Comparison of ENCODE assay signal across 9 cellular contexts in genomic region chr2:46460991-46461715, GRCh38. TPM values are rescaled to one million over a fixed set of nuclear protein-coding genes. Genes with fewer than 3 reads are reported as not detected.
A peak's percentile ranks its signal among the peaks of the same experiment; 100 is the strongest.
DNase-seq lines count a peak whose midpoint lies in the region; ATAC-seq and TF ChIP-seq lines count a peak whose summit lies in the region.
"Had no signal": no experiment of that assay in that cellular context is flagged by ENCODE, and none has a peak within 500 bp of the region (broad histone marks: within the 10 kb centered on the region; RNA-seq: fewer than 3 reads in every experiment).

No MANE protein-coding gene starts in this region.

- ATAC-seq in HCT116 (peak; percentile 78), right lobe of liver (peak; percentile 81 to 92 (median 85)), HG02642 (IDR thresholded peaks at IDR 0.05; ENCODE audit: poor library complexity, unreplicated experiment) (no peak)

- CTCF ChIA-PET in HCT116 (lab: Charles Lee) = interaction anchor here (1.1 to 1.3 kb wide), 2 partner anchors 398 to 468 kb away, joined by 3 to 6 read pairs; no protein-coding TSS in a partner anchor

- no peak overlapping the region for H3K9ac ChIP-seq in HCT116 (ENCODE audit: low read length)

- intact Hi-C loops in HCT116 (cut with micrococcal nuclease) = loop anchor here (1.0 to 2.0 kb wide), 5 partner anchors 96 to 816 kb away; no protein-coding TSS in a partner anchor
- intact Hi-C loops in activated CD4-positive, alpha-beta T cell treated with anti-CD3 and anti-CD28 coated beads, Interleukin-2, amount 10 ng/mL, durations not matched to agents 24 days and 14 days (cut with micrococcal nuclease) = loop anchor here (1.0 kb wide), 3 partner anchors 398 to 468 kb away; no protein-coding TSS in a partner anchor
- intact Hi-C loops in right lobe of liver (cut with DNase I) = no loop called here

- no peaks in the 10 kb centered on the region for H3K36me3 Mint-ChIP-seq in activated CD4-positive, alpha-beta T cell treated with anti-CD3 and anti-CD28 coated beads, Interleukin-2, amount 10 ng/mL, durations not matched to agents 24 days and 14 days (ENCODE audit: low read depth)

- peak; percentile 100 for TF ChIP-seq RAD21 in HCT116 (IDR thresholded peaks at IDR 0.05; ENCODE audit: low read depth)

- DNase-seq in EH (ENCODE audit: low read depth) (peak; percentile 68), HCT116 (ENCODE audit: low read depth, low spot score) (peak; percentile 36), NCI-H2196 (lab: John Stamatoyannopoulos, UW; ENCODE audit: unreplicated experiment) (peak; percentile 80), dedifferentiated amniotic fluid mesenchymal stem cell (ENCODE audit: extremely low spot score) (peak; percentile 54), right lobe of liver (peak; percentile 74 to 83 (median 78))
- peak; percentile 93 for DNase-seq in activated CD4-positive, alpha-beta T cell treated with anti-CD3 and anti-CD28 coated beads, Interleukin-2, amount 10 ng/mL, durations not matched to agents 24 days and 14 days
- DNase-seq in stimulated activated CD4-positive, alpha-beta T cell treated with anti-CD3 and anti-CD28 coated beads, TNF-alpha, amount 100 ng/mL, for 48 hours (ENCODE audit: low read depth in 3 of 3) = peak; percentile 43 to 68 (median 64)

- H3K27me3 Mint-ChIP-seq in activated CD4-positive, alpha-beta T cell treated with anti-CD3 and anti-CD28 coated beads, Interleukin-2, amount 10 ng/mL, durations not matched to agents 24 days and 14 days = peaks cover 4% of the 10 kb centered on the region

- no peaks in the 10 kb centered on the region for H3K79me2 ChIP-seq in HCT116 (ENCODE audit: insufficient read depth, low read length)

- peak overlapping the region; percentile 35 for H3K27ac Mint-ChIP-seq in activated CD4-positive, alpha-beta T cell treated with anti-CD3 and anti-CD28 coated beads, Interleukin-2, amount 10 ng/mL, durations not matched to agents 24 days and 14 days

- RAD21 ChIA-PET in HCT116 (lab: Charles Lee; ENCODE audit: low non-redundant PET in 1 of 2, low total read pairs in 2 of 2, uncharacterized antibody in 2 of 2, unreplicated experiment in 2 of 2) = no interaction called here

- WGBS in right lobe of liver (ENCODE audit: insufficient coverage, low coverage, low lambda C conversion rate, missing lambda C conversion rate) = 14% methylated on average over 8 of the region's 8 CpGs

- POLR2A ChIA-PET in HCT116 (lab: Charles Lee) = no interaction called here

- H3K9me3 ChIP-seq in HCT116 (ENCODE audit: control insufficient read depth in 1 of 2, insufficient read depth in 1 of 2, low read depth in 1 of 2, low read length in 2 of 2) (no peaks in the 10 kb centered on the region), right lobe of liver (no peaks in the 10 kb centered on the region)

- H3K27ac ChIP-seq in HCT116 (ENCODE audit: low read depth, low read length) (no peak overlapping the region), right lobe of liver (no peak overlapping the region)

- no peaks in the 10 kb centered on the region for H3K9me3 Mint-ChIP-seq in activated CD4-positive, alpha-beta T cell treated with anti-CD3 and anti-CD28 coated beads, Interleukin-2, amount 10 ng/mL, durations not matched to agents 24 days and 14 days

- no peaks in the 10 kb centered on the region for H3K4me1 ChIP-seq in HCT116 (ENCODE audit: control insufficient read depth in 1 of 2, insufficient read depth in 2 of 2, low read length in 2 of 2)
- peaks cover 0 to 3% (median 0%) of the 10 kb centered on the region in 4 donors for H3K4me1 ChIP-seq in right lobe of liver

- H3K9me2 ChIP-seq in HCT116 (ENCODE audit: insufficient read depth) = no peaks in the 10 kb centered on the region

- TF ChIP-seq POLR2A in HCT116 (IDR thresholded peaks at IDR 0.05; ENCODE audit: borderline replicate concordance, extremely low read depth, insufficient read depth, insufficient read length) (no peak), right lobe of liver (IDR thresholded peaks at IDR 0.05) (no peak)

- no peak overlapping the region for H2AFZ ChIP-seq in HCT116 (ENCODE audit: low read depth, low read length, poor library complexity, severe bottlenecking)

- H3K4me2 ChIP-seq in HCT116 (ENCODE audit: low read length) = no peak overlapping the region

- no peak overlapping the region for H3K4me3 ChIP-seq in HCT116 (replicated peaks in 1 of 2; ENCODE audit: low read depth in 1 of 2, low read length in 2 of 2)
- no peak overlapping the region for H3K4me3 ChIP-seq in right lobe of liver

- H3K36me3 ChIP-seq in HCT116 (ENCODE audit: control insufficient read depth in 1 of 2, insufficient read depth in 2 of 2, low read length in 2 of 2) (no peaks in the 10 kb centered on the region), right lobe of liver (no peaks in the 10 kb centered on the region)

- H3K4me3 Mint-ChIP-seq in activated CD4-positive, alpha-beta T cell treated with anti-CD3 and anti-CD28 coated beads, Interleukin-2, amount 10 ng/mL, durations not matched to agents 24 days and 14 days = no peak overlapping the region

- H4K20me1 ChIP-seq in HCT116 (ENCODE audit: insufficient read depth) = no peaks in the 10 kb centered on the region

- peak; percentile 94 to 99 (median 99) for TF ChIP-seq CTCF in HCT116 (IDR thresholded peaks at IDR 0.05 in 2 of 3, conservative IDR thresholded peaks at IDR 0.05 in 1 of 3; ENCODE audit: borderline replicate concordance in 1 of 3, insufficient read depth in 1 of 3, low read depth in 2 of 3, low read length in 2 of 3)
- peak; percentile 97 to 99 (median 98) for TF ChIP-seq CTCF in right lobe of liver (IDR thresholded peaks at IDR 0.05)

- H3K27me3 ChIP-seq in HCT116 (ENCODE audit: insufficient read depth, low read length) (no peaks in the 10 kb centered on the region), right lobe of liver (no peaks in the 10 kb centered on the region)

- peaks cover 13% of the 10 kb centered on the region for H3K4me1 Mint-ChIP-seq in activated CD4-positive, alpha-beta T cell treated with anti-CD3 and anti-CD28 coated beads, Interleukin-2, amount 10 ng/mL, durations not matched to agents 24 days and 14 days

- BruUV-seq in HCT116 (replicated peaks; lab: Mats Ljungman, UMichigan) = no TSS peak

TF ChIP-seq in HCT116, 20 proteins besides CTCF, POLR2A, EP300 and RAD21:
- TF ChIP-seq FOSL1 (IDR thresholded peaks at IDR 0.05; ENCODE audit: low read depth) (no peak), EGR1 (IDR thresholded peaks at IDR 0.05; ENCODE audit: low read depth) (no peak), YY1 (IDR thresholded peaks at IDR 0.05; ENCODE audit: extremely low read depth, insufficient replicate concordance, low read depth, low read length) (peak; percentile 6)

RNA-seq across cellular contexts. Expression of gene TMEM247, which starts 18.2 kb away (rescaled TPM):
- not detected for total RNA-seq in HCT116 (2021; ENCODE audit: unreplicated experiment)
- not detected in 2 replicates for polyA plus RNA-seq in HCT116 (2012)
- total RNA-seq in activated CD4-positive, alpha-beta T cell treated with anti-CD3 and anti-CD28 coated beads, Interleukin-2, amount 10 ng/mL, durations not matched to agents 24 days and 14 days = not detected in 2 replicates
- total RNA-seq in right lobe of liver = not detected
- polyA plus RNA-seq: esophagus had no signal

Comparison
In these comparisons a context has a peak if more than half of its experiments do, and no peak if none do; other contexts are left out.
1. DNase-seq: peak in every context shown above with its lines; median percentile 93 in activated CD4-positive, alpha-beta T cell treated with anti-CD3 and anti-CD28 coated beads, Interleukin-2, amount 10 ng/mL, durations not matched to agents 24 days and 14 days; 80 in NCI-H2196; 78 in right lobe of liver; 68 in EH; 64 in stimulated activated CD4-positive, alpha-beta T cell treated with anti-CD3 and anti-CD28 coated beads, TNF-alpha, amount 100 ng/mL, for 48 hours; 54 in dedifferentiated amniotic fluid mesenchymal stem cell; 36 in HCT116.
2. intact Hi-C loops: an anchor here in HCT116 (1.0 to 2.0 kb wide) and activated CD4-positive, alpha-beta T cell treated with anti-CD3 and anti-CD28 coated beads, Interleukin-2, amount 10 ng/mL, durations not matched to agents 24 days and 14 days (1.0 kb wide); none called in right lobe of liver.